ENCODE assay signal across 18 cellular contexts in the genomic region with DNA sequence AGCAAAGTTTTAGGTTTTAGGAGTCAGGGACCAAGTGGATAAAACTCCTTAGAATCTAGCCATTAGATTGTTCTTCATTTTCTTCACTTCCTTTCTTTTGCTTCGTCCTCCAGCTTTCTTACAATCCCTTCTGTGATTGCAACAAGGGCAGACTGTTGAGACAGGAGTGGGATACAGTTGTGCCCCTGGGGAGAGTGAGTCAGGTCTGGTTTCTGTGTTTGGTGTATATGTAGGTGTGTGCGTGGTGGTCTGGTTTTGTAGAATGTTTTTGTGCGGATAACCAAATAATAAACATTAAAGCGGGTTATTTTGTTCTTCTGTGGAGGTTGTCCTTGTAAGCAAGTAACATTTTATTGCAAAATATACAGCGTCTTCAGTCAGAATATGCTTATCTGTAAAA. TPM values are rescaled to one million over a fixed set of nuclear protein-coding genes. Genes with fewer than 3 reads are reported as not detected.
DNase-seq lines count a peak whose midpoint lies in the region; ATAC-seq, FAIRE-seq and TF ChIP-seq lines count a peak whose summit lies in the region.
"Had no signal": no experiment of that assay in that cellular context is flagged by ENCODE, and none has a peak within 500 bp of the region (broad histone marks: within the 10 kb centered on the region; RNA-seq: fewer than 3 reads in every experiment).

No MANE protein-coding gene starts in this region.

- H3K4me1 Mint-ChIP-seq in T-helper 17 cell = peaks cover 48% of the 10 kb centered on the region
- peaks cover 27 to 54% (median 48%) of the 10 kb centered on the region in 7 donors for H3K4me1 Mint-ChIP-seq in naive thymus-derived CD4-positive, alpha-beta T cell

- POLR2A ChIA-PET in HepG2 (lab: Yijun Ruan, JAX) = interaction anchor here (1.3 kb wide), 1 partner anchor 10 kb away, joined by 4 read pairs; no protein-coding TSS in a partner anchor
- POLR2A ChIA-PET in naive thymus-derived CD4-positive, alpha-beta T cell (lab: Charles Lee) = no interaction called here

- peaks cover 67% of the 10 kb centered on the region for H3K4me1 ChIP-seq in HepG2 (ENCODE audit: insufficient read depth, low read length)
- peaks cover 0 to 14% (median 6%) of the 10 kb centered on the region in 4 donors for H3K4me1 ChIP-seq in right lobe of liver
- peaks cover 0 to 17% of the 10 kb centered on the region in 2 donors for H3K4me1 ChIP-seq in naive thymus-derived CD4-positive, alpha-beta T cell (ENCODE audit: control insufficient read depth in 2 of 2, insufficient read depth in 2 of 2, low read length in 2 of 2)

- ATAC-seq in HepG2 (no peak), right lobe of liver (no peak), T-helper 17 cell (no peak)
- no peak for ATAC-seq in naive thymus-derived CD4-positive, alpha-beta T cell

- H3K27ac ChIP-seq in HepG2 (ENCODE audit: extremely low read length, insufficient read depth, low read length) (peak overlapping the region; percentile 19), right lobe of liver (no peak overlapping the region)
- no peak overlapping the region for H3K27ac ChIP-seq in naive thymus-derived CD4-positive, alpha-beta T cell (ENCODE audit: low read depth, low read length)
- H3K27ac ChIP-seq: SJCRH30 had no signal

- peaks cover 16 to 53% of the 10 kb centered on the region in 2 experiments for H3K36me3 ChIP-seq in HepG2 (replicated peaks in 1 of 2; ENCODE audit: control insufficient read depth in 1 of 2, insufficient read depth in 2 of 2, low read length in 2 of 2)
- peaks cover 0 to 12% (median 8%) of the 10 kb centered on the region in 4 donors for H3K36me3 ChIP-seq in right lobe of liver
- peaks cover 3 to 15% (median 4%) of the 10 kb centered on the region in 3 experiments for H3K36me3 ChIP-seq in naive thymus-derived CD4-positive, alpha-beta T cell (ENCODE audit: control insufficient read depth in 2 of 3, insufficient read depth in 3 of 3, low read length in 3 of 3)
- H3K36me3 ChIP-seq: SJCRH30 had no signal

- H3K9me3 Mint-ChIP-seq in naive thymus-derived CD4-positive, alpha-beta T cell = no peaks in the 10 kb centered on the region
- H3K9me3 Mint-ChIP-seq: activated naive CD4-positive, alpha-beta T cell treated with anti-CD3 and anti-CD28 coated beads, Interleukin-2, amount 50 U/mL, for 24 hours had no signal

- BruUV-seq in HepG2 (replicated peaks; lab: Mats Ljungman, UMichigan) = no TSS peak

- CTCF ChIA-PET in HepG2 (lab: Yijun Ruan, JAX; ENCODE audit: low intra/inter-chr PET ratio, low total read pairs) = no interaction called here
- CTCF ChIA-PET in naive thymus-derived CD4-positive, alpha-beta T cell (lab: Charles Lee) = no interaction called here

- intact Hi-C loops in HepG2 (cut with micrococcal nuclease; ENCODE audit: unreplicated experiment) = loop anchor here (2.0 kb wide), 1 partner anchor 13 kb away; no protein-coding TSS in a partner anchor
- intact Hi-C loops in right lobe of liver (cut with DNase I) = no loop called here
- intact Hi-C loops in naive thymus-derived CD4-positive, alpha-beta T cell (cut with micrococcal nuclease) = no loop called here

- no peaks in the 10 kb centered on the region for H3K9me3 ChIP-seq in HepG2 (ENCODE audit: low read length)
- H3K9me3 ChIP-seq in right lobe of liver = no peaks in the 10 kb centered on the region
- no peaks in the 10 kb centered on the region for H3K9me3 ChIP-seq in T-helper 17 cell (ENCODE audit: control insufficient read depth, low read length, poor library complexity, severe bottlenecking)
- no peaks in the 10 kb centered on the region for H3K9me3 ChIP-seq in naive thymus-derived CD4-positive, alpha-beta T cell (ENCODE audit: control insufficient read depth in 2 of 3, low read length in 3 of 3)
- H3K9me3 ChIP-seq: SJCRH30 had no signal

- in situ Hi-C loops in HepG2 (cut with HindIII; ENCODE audit: extremely low pct_ligation_motif_present, low pct_unique_long_range_greater_than_20kb) = no loop called here

- H4K20me1 ChIP-seq in HepG2 (ENCODE audit: insufficient read depth, low read length) = peaks cover 87% of the 10 kb centered on the region

- DNase-seq in HepG2 (ENCODE audit: low spot score) = no peak
- DNase-seq in right lobe of liver = no peak
- DNase-seq in T-helper 17 cell = no peak
- peak; percentile 29 for DNase-seq in fibroblast of pulmonary artery (ENCODE audit: low read depth)
- DNase-seq in NCI-H510A treated with DMSO at 0.1 percent for 48 hours (lab: John Stamatoyannopoulos, UW) = no peak
- no peak for DNase-seq in naive thymus-derived CD4-positive, alpha-beta T cell
- DNase-seq in stimulated activated CD4-positive, alpha-beta T cell treated with anti-CD3 and anti-CD28 coated beads, Interleukin-4, amount 100 ng/mL, for 24 hours = no peak
- no peak for DNase-seq in effector CD8-positive, alpha-beta T cell (lab: John Stamatoyannopoulos, UW)
- DNase-seq: central memory CD4-positive, alpha-beta T cell; DMS79 treated with DMSO at 0.1 percent for 48 hours; glutamatergic neuron; NCI-H2029 treated with DMSO at 0.1 percent for 48 hours; nucleus accumbens; substantia nigra had no signal

- no peak overlapping the region for H2AFZ ChIP-seq in HepG2 (ENCODE audit: low read length)

- H3K27me3 ChIP-seq in HepG2 (ENCODE audit: control insufficient read depth in 1 of 2, insufficient read depth in 2 of 2, low read length in 2 of 2) (no peaks in the 10 kb centered on the region), right lobe of liver (no peaks in the 10 kb centered on the region)
- H3K27me3 ChIP-seq in naive thymus-derived CD4-positive, alpha-beta T cell (ENCODE audit: control insufficient read depth in 2 of 2, insufficient read depth in 2 of 2, low read length in 2 of 2) = no peaks in the 10 kb centered on the region
- H3K27me3 ChIP-seq: SJCRH30 had no signal

- peak overlapping the region; percentile 64 for H3K4me2 ChIP-seq in HepG2 (ENCODE audit: low read depth, low read length)

- FAIRE-seq in HepG2 (lab: Jason Lieb, UNC) = no peak
- FAIRE-seq: GM12892, islet of Langerhans had no signal

- no peak for TF ChIP-seq RAD21 in HepG2 (CRISPR knock-in tag; IDR thresholded peaks at IDR 0.05)

- TF ChIP-seq POLR2A in HepG2 (IDR thresholded peaks at IDR 0.05; ENCODE audit: insufficient read depth in 1 of 2, low read depth in 2 of 2, low read length in 2 of 2) (no peak), right lobe of liver (IDR thresholded peaks at IDR 0.05) (no peak)

- peak overlapping the region; percentile 9; the same call in 1 of the 2 replicates for H3K9ac ChIP-seq in HepG2 (ENCODE audit: insufficient read depth, low read depth, low read length)

- WGBS in HepG2 (ENCODE audit: low lambda C conversion rate) = 95% methylated on average over 5 of the region's 5 CpGs
- WGBS in right lobe of liver (ENCODE audit: insufficient coverage, low coverage, low lambda C conversion rate, missing lambda C conversion rate) = 86% methylated on average over 5 of the region's 5 CpGs

- peak overlapping the region; percentile 89 for H3K27ac Mint-ChIP-seq in T-helper 17 cell
- H3K27ac Mint-ChIP-seq in naive thymus-derived CD4-positive, alpha-beta T cell = peak overlapping the region in 4 of 9 donors; percentile 50 to 84 (median 54)
- H3K27ac Mint-ChIP-seq: activated naive CD4-positive, alpha-beta T cell treated with anti-CD3 and anti-CD28 coated beads, Interleukin-2, amount 50 U/mL, for 24 hours had no signal

- TF ChIP-seq CTCF in HepG2 (CRISPR knock-in tag; IDR thresholded peaks at IDR 0.05) = no peak
- no peak for TF ChIP-seq CTCF in right lobe of liver (IDR thresholded peaks at IDR 0.05)
- TF ChIP-seq CTCF in fibroblast of pulmonary artery (IDR thresholded peaks at IDR 0.05; ENCODE audit: low read length, missing control alignments) = no peak

- H3K79me2 ChIP-seq in HepG2 (ENCODE audit: insufficient read depth, low read length) = peaks cover 94% of the 10 kb centered on the region

- H3K36me3 Mint-ChIP-seq in T-helper 17 cell (ENCODE audit: low read depth) = peaks cover 3% of the 10 kb centered on the region
- peaks cover 7 to 23% (median 20%) of the 10 kb centered on the region in 5 donors for H3K36me3 Mint-ChIP-seq in naive thymus-derived CD4-positive, alpha-beta T cell

- TF ChIP-seq EP300 in HepG2 (IDR thresholded peaks at IDR 0.05; ENCODE audit: low read depth in 2 of 2, low read length in 2 of 2) = no peak
- TF ChIP-seq EP300 in HepG2 (CRISPR knock-in tag; IDR thresholded peaks at IDR 0.05; ENCODE audit: borderline replicate concordance) = no peak

- no peaks in the 10 kb centered on the region for H3K27me3 Mint-ChIP-seq in T-helper 17 cell
- no peaks in the 10 kb centered on the region for H3K27me3 Mint-ChIP-seq in naive thymus-derived CD4-positive, alpha-beta T cell
- H3K27me3 Mint-ChIP-seq: activated naive CD4-positive, alpha-beta T cell treated with anti-CD3 and anti-CD28 coated beads, Interleukin-2, amount 50 U/mL, for 24 hours had no signal

- H3K4me3 ChIP-seq in HepG2 (replicated peaks in 1 of 3; ENCODE audit: insufficient read depth in 1 of 3, low read depth in 2 of 3, low read length in 3 of 3) (no peak overlapping the region), right lobe of liver (no peak overlapping the region), fibroblast of pulmonary artery (replicated peaks; ENCODE audit: low read depth, low read length) (no peak overlapping the region)
- H3K4me3 ChIP-seq in naive thymus-derived CD4-positive, alpha-beta T cell (ENCODE audit: low read length) = no peak overlapping the region
- H3K4me3 ChIP-seq: SJCRH30 had no signal

- H3K4me3 Mint-ChIP-seq in T-helper 17 cell = peak overlapping the region; percentile 63
- no peak overlapping the region for H3K4me3 Mint-ChIP-seq in naive thymus-derived CD4-positive, alpha-beta T cell
- H3K4me3 Mint-ChIP-seq: activated naive CD4-positive, alpha-beta T cell treated with anti-CD3 and anti-CD28 coated beads, Interleukin-2, amount 50 U/mL, for 24 hours had no signal

RNA-seq across cellular contexts. Expression of a gene that starts 7.3 kb away (rescaled TPM):
- total RNA-seq in HepG2 (2016; rRNA removed; fragmentation: Illumina TruSeq; extraction: Trizol) (54.6 and 73.5 TPM in 2 replicates), right lobe of liver (10 to 100 TPM; 13.0 to 53.9 (median 18.9) TPM), T-helper 17 cell (10 to 100 TPM in 1 of 2 donors, 1 to 10 TPM in 1; 9.6 to 15.3 TPM)
- 42.1 and 49.7 TPM in 2 replicates for total RNA-seq in HepG2 (2016; cell fraction: cytosol; rRNA removed; fragmentation: Illumina TruSeq; extraction: Trizol; ENCODE audit: low read depth)
- 62.3 and 69.8 TPM in 2 replicates for total RNA-seq in HepG2 (2016; cell fraction: insoluble cytoplasmic fraction; rRNA removed; fragmentation: Illumina TruSeq; extraction: Trizol)
- 63.4 and 67.9 TPM in 2 replicates for total RNA-seq in HepG2 (2016; cell fraction: membrane; rRNA removed; fragmentation: Illumina TruSeq; extraction: Trizol)
- 85.3 and 102 TPM in 2 replicates for total RNA-seq in HepG2 (2016; cell fraction: nucleus; rRNA removed; fragmentation: Illumina TruSeq; extraction: Trizol)
- polyA plus RNA-seq in HepG2 (2011; rRNA removed) = 316 and 481 TPM in 2 replicates
- 173 and 253 TPM in 2 replicates for polyA plus RNA-seq in HepG2 (2011; cell fraction: cytosol; rRNA removed)
- polyA plus RNA-seq in HepG2 (2011; cell fraction: nucleus; rRNA removed) = 137 and 144 TPM in 2 replicates
- polyA plus RNA-seq in HepG2 (2012) = 326 and 528 TPM in 2 replicates
- 54.6 and 62.8 TPM in 2 replicates for polyA plus RNA-seq in HepG2 (2016; cell fraction: cytosol; fragmentation: Illumina TruSeq; extraction: Trizol; ENCODE audit: low read depth)
- polyA plus RNA-seq in HepG2 (2016; cell fraction: insoluble cytoplasmic fraction; fragmentation: Illumina TruSeq; extraction: Trizol; ENCODE audit: low read depth) = 59.5 and 66.9 TPM in 2 replicates
- polyA plus RNA-seq in HepG2 (2016; cell fraction: membrane; fragmentation: Illumina TruSeq; extraction: Trizol; ENCODE audit: low read depth) = 65.7 and 73.3 TPM in 2 replicates
- polyA plus RNA-seq in HepG2 (2016; cell fraction: nucleus; fragmentation: Illumina TruSeq; extraction: Trizol; ENCODE audit: insufficient read depth, low read depth) = 147 and 181 TPM in 2 replicates
- 1.5 and 94.5 TPM in 2 replicates for polyA minus RNA-seq in HepG2 (2011; rRNA and poly(A)+ RNA removed; ENCODE audit: low replicate concordance)
- 66.4 and 81.9 TPM in 2 replicates for polyA minus RNA-seq in HepG2 (2011; cell fraction: cytosol; rRNA and poly(A)+ RNA removed)
- 257 and 299 TPM in 2 replicates for polyA minus RNA-seq in HepG2 (2011; cell fraction: nucleus; rRNA and poly(A)+ RNA removed)
- total RNA-seq in naive thymus-derived CD4-positive, alpha-beta T cell = 10 to 100 TPM in 4 of 5 experiments, 1 to 10 TPM in 1; 8.5 to 31.5 (median 20.3) TPM
- 10 to 100 TPM; 23.1 to 25.4 TPM for polyA plus RNA-seq in naive thymus-derived CD4-positive, alpha-beta T cell
